8 cellular contexts compared by ENCODE assay signal in the genomic region with DNA sequence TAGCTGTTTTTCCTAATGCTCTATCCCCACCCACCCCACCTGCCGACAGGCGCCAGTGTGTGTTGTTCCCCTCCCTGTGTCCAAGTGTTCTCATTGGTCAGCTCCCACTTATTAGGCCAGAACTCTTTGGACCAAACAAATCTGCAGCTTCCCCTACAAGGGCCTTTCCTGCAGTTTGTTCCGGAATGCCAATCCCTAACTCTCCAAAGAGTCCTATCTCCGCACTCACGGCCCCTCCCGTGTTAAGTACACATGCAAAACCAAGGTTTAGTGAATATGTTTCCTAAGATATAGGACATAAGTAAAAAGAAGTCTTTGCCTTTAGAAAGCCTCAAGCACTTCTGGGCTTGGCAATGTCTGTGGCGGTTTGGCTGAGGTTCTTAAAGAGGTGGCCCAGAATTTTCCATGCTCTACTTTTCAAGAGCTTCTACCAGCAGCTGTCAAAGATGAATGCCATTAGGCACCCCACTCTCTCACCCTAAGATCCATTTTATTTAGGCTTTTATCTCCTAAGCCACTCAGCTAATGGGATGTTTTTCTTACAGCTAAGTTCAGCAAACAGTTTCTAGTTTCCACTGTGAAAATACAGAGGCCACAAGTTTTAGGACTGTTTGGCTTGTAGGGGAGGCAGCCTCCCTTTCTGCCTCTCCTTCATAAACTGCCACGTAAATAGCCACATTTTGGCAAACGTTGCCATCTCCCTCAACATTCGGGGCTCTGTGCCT. TPM values are rescaled to one million over a fixed set of nuclear protein-coding genes. Genes with fewer than 3 reads are reported as not detected.
DNase-seq lines count a peak whose midpoint lies in the region; ATAC-seq and TF ChIP-seq lines count a peak whose summit lies in the region.

No MANE protein-coding gene starts in this region.

- peak overlapping the region; percentile 90 for H3K4me3 ChIP-seq in MG63
- H3K4me3 ChIP-seq in mesenchymal stem cell (ENCODE audit: insufficient read depth in 1 of 2, low read depth in 1 of 2, low read length in 2 of 2), result peak overlapping the region; percentile 53 to 93
- H3K4me3 ChIP-seq in uterus, result peak overlapping the region; percentile 66 to 85

- H3K9me3 Mint-ChIP-seq in CD14-positive monocyte (peaks cover 0 to 3% (median 0%) of the 10 kb centered on the region in 7 donors), chondrocyte (ENCODE audit: low read depth) (no peaks in the 10 kb centered on the region)

- H2AK5ac ChIP-seq in mesenchymal stem cell (ENCODE audit: low read length, severe bottlenecking), result peak overlapping the region; percentile 49

- H4K8ac ChIP-seq in mesenchymal stem cell (ENCODE audit: low read length), result no peak overlapping the region

- H3K4me1 ChIP-seq in mesenchymal stem cell (ENCODE audit: control insufficient read depth, insufficient read depth, low read depth, low read length), result peaks cover 12% of the 10 kb centered on the region
- no peaks in the 10 kb centered on the region for H3K4me1 ChIP-seq in uterus

- H3K27me3 ChIP-seq in MG63 (no peaks in the 10 kb centered on the region), mesenchymal stem cell (ENCODE audit: control insufficient read depth in 1 of 2, insufficient read depth in 1 of 2, low read length in 2 of 2) (no peaks in the 10 kb centered on the region), uterus (no peaks in the 10 kb centered on the region)

- no peaks in the 10 kb centered on the region for H3K79me1 ChIP-seq in mesenchymal stem cell (replicated peaks; ENCODE audit: low read length, poor library complexity, severe bottlenecking)

- H2BK5ac ChIP-seq in mesenchymal stem cell (ENCODE audit: low read depth, low read length, poor library complexity, severe bottlenecking), result no peak overlapping the region

- WGBS in mesenchymal stem cell, result 51% methylated on average over 7 of the region's 10 CpGs

- peak overlapping the region in 1 of 2 experiments; percentile 42 for H3K4ac ChIP-seq in mesenchymal stem cell (ENCODE audit: low read depth in 1 of 2, low read length in 2 of 2)

- H3K23ac ChIP-seq in mesenchymal stem cell (ENCODE audit: low read length in 2 of 2), result peak overlapping the region in 1 of 2 experiments; percentile 41

- TF ChIP-seq CTCF in CD14-positive monocyte (IDR thresholded peaks at IDR 0.05), result no peak
- no peak for TF ChIP-seq CTCF in chondrocyte (IDR thresholded peaks at IDR 0.05)
- TF ChIP-seq CTCF in uterus (IDR thresholded peaks at IDR 0.05), result no peak

- no peak overlapping the region for H2BK120ac ChIP-seq in mesenchymal stem cell (ENCODE audit: low read depth, low read length)

- TF ChIP-seq POLR2A in uterus (IDR thresholded peaks at IDR 0.05), result peak in 1 of 2 donors; percentile 8

- intact Hi-C loops in CD14-positive monocyte (cut with micrococcal nuclease), result loop anchor here in 1 of 2 donors (10.0 kb wide), 1 partner anchor 370 kb away; no protein-coding TSS in a partner anchor
- intact Hi-C loops in uterus (cut with DNase I; ENCODE audit: low total_unique reads), result no loop called here

- peaks cover 30 to 43% (median 33%) of the 10 kb centered on the region in 3 donors for H3K27me3 Mint-ChIP-seq in CD14-positive monocyte (ENCODE audit: low read depth in 3 of 3)
- no peaks in the 10 kb centered on the region for H3K27me3 Mint-ChIP-seq in chondrocyte (ENCODE audit: low read depth)

- no peak for DNase-seq in CD14-positive monocyte (ENCODE audit: low spot score)
- DNase-seq in MG63, result peak; percentile 48
- no peak for DNase-seq in chondrocyte (ENCODE audit: low spot score)
- peak; percentile 49 for DNase-seq in mesenchymal stem cell
- no peak for DNase-seq in uterus
- no peak for DNase-seq in NCI-H187 (lab: John Stamatoyannopoulos, UW)

- ATAC-seq in HG02678 (IDR thresholded peaks at IDR 0.05; ENCODE audit: unreplicated experiment), result no peak
- no peak for ATAC-seq in HG02981 (IDR thresholded peaks at IDR 0.05; ENCODE audit: unreplicated experiment)

- peaks cover 38% of the 10 kb centered on the region for H3K4me1 Mint-ChIP-seq in CD14-positive monocyte
- peaks cover 61% of the 10 kb centered on the region for H3K4me1 Mint-ChIP-seq in chondrocyte (ENCODE audit: low read depth)

- H3K18ac ChIP-seq in mesenchymal stem cell (ENCODE audit: low read depth in 1 of 2, low read length in 2 of 2), result no peak overlapping the region

- H3K9ac ChIP-seq in mesenchymal stem cell (ENCODE audit: low read length), result peak overlapping the region; percentile 90

- no peak overlapping the region for H3K14ac ChIP-seq in mesenchymal stem cell (ENCODE audit: low read length in 2 of 2)

- H4K91ac ChIP-seq in mesenchymal stem cell (ENCODE audit: low read length), result no peak overlapping the region

- no peak overlapping the region for H2BK15ac ChIP-seq in mesenchymal stem cell (ENCODE audit: low read depth, poor library complexity, severe bottlenecking)

- H3K36me3 Mint-ChIP-seq in CD14-positive monocyte (peaks cover 0 to 2% of the 10 kb centered on the region in 2 donors), chondrocyte (ENCODE audit: low read depth) (peaks cover 4% of the 10 kb centered on the region)

- no peak overlapping the region for H2AFZ ChIP-seq in mesenchymal stem cell (ENCODE audit: low read depth, low read length)

- H3K36me3 ChIP-seq in MG63 (peaks cover 47% of the 10 kb centered on the region), mesenchymal stem cell (ENCODE audit: control insufficient read depth in 1 of 2, insufficient read depth in 2 of 2, low read depth in 1 of 2, low read length in 2 of 2) (peaks cover 0 to 35% of the 10 kb centered on the region in 2 experiments), uterus (no peaks in the 10 kb centered on the region)

- H3K27ac ChIP-seq in mesenchymal stem cell (ENCODE audit: low read length, poor library complexity, severe bottlenecking) (no peak overlapping the region), uterus (peak overlapping the region; percentile 86 to 93)

- H3K27ac Mint-ChIP-seq in CD14-positive monocyte, result no peak overlapping the region
- H3K27ac Mint-ChIP-seq in chondrocyte (ENCODE audit: unreplicated experiment), result peak overlapping the region; percentile 97

- H3K9me3 ChIP-seq in MG63, result no peaks in the 10 kb centered on the region; the same call in 1 of the 2 replicates
- no peaks in the 10 kb centered on the region for H3K9me3 ChIP-seq in mesenchymal stem cell (ENCODE audit: control insufficient read depth, low read length)
- H3K9me3 ChIP-seq in uterus, result no peaks in the 10 kb centered on the region

- H3K4me3 Mint-ChIP-seq in CD14-positive monocyte, result peak overlapping the region; percentile 87 to 94
- H3K4me3 Mint-ChIP-seq in chondrocyte (ENCODE audit: unreplicated experiment), result peak overlapping the region; percentile 89

- peak overlapping the region; percentile 64 for H3K4me2 ChIP-seq in mesenchymal stem cell (ENCODE audit: low read length, poor library complexity, severe bottlenecking)

- no peak overlapping the region for H2BK12ac ChIP-seq in mesenchymal stem cell (ENCODE audit: low read length in 2 of 2)

RNA-seq across cellular contexts. Expression of gene CD59, which starts 1.6 kb away (rescaled TPM):
- polyA plus RNA-seq in CD14-positive monocyte, result 10 to 100 TPM; 21.1 to 34.9 TPM
- 360 and 394 TPM in 2 replicates for total RNA-seq in MG63 (2014; rRNA removed; shearing (Covaris generic); ENCODE audit: low replicate concordance)
- total RNA-seq in chondrocyte (579 to 718 TPM (median 705 TPM) in 3 replicates), uterus (100 to 1,000 TPM; 221 to 621 (median 300) TPM)
- 391 TPM for polyA plus RNA-seq in mesenchymal stem cell (2013, experiment 1 of 2)
- polyA plus RNA-seq in mesenchymal stem cell (2013, experiment 2 of 2), result 399 TPM

RNA-seq across cellular contexts. Expression of gene C11orf91, which starts 34.0 kb away (rescaled TPM):
- polyA plus RNA-seq in CD14-positive monocyte, result not detected
- not detected in 2 replicates for total RNA-seq in MG63 (2014; rRNA removed; shearing (Covaris generic); ENCODE audit: low replicate concordance)
- total RNA-seq in chondrocyte, result 0.50 TPM in 1 of 3 replicates, not detected in the others
- not detected for polyA plus RNA-seq in mesenchymal stem cell (2013, experiment 1 of 2)
- polyA plus RNA-seq in mesenchymal stem cell (2013, experiment 2 of 2), result 0.07 TPM
- total RNA-seq in uterus, result not detected

RNA-seq across cellular contexts. Expression of gene FBXO3, which starts 39.7 kb away (rescaled TPM):
- 10 to 100 TPM; 17.5 to 21.4 TPM for polyA plus RNA-seq in CD14-positive monocyte
- 41.7 and 48.8 TPM in 2 replicates for total RNA-seq in MG63 (2014; rRNA removed; shearing (Covaris generic); ENCODE audit: low replicate concordance)
- total RNA-seq in chondrocyte, result 18.0 to 32.1 TPM (median 22.0 TPM) in 3 replicates
- polyA plus RNA-seq in mesenchymal stem cell (2013, experiment 1 of 2), result 13.6 TPM
- 14.5 TPM for polyA plus RNA-seq in mesenchymal stem cell (2013, experiment 2 of 2)
- 10 to 100 TPM; 12.0 to 92.7 (median 47.8) TPM for total RNA-seq in uterus

Comparison
In these comparisons a context has a peak if more than half of its experiments do, and no peak if none do; other contexts are left out.
1. DNase-seq: peak in MG63 (single experiment) and mesenchymal stem cell (single experiment); none in CD14-positive monocyte (single experiment), chondrocyte (single experiment), uterus (0 of 2) and NCI-H187 (0 of 2).
2. Peak in every context shown above with its lines, with median percentiles within 50 percentile points of each other: H3K4me3 ChIP-seq.